In the genomic region with DNA sequence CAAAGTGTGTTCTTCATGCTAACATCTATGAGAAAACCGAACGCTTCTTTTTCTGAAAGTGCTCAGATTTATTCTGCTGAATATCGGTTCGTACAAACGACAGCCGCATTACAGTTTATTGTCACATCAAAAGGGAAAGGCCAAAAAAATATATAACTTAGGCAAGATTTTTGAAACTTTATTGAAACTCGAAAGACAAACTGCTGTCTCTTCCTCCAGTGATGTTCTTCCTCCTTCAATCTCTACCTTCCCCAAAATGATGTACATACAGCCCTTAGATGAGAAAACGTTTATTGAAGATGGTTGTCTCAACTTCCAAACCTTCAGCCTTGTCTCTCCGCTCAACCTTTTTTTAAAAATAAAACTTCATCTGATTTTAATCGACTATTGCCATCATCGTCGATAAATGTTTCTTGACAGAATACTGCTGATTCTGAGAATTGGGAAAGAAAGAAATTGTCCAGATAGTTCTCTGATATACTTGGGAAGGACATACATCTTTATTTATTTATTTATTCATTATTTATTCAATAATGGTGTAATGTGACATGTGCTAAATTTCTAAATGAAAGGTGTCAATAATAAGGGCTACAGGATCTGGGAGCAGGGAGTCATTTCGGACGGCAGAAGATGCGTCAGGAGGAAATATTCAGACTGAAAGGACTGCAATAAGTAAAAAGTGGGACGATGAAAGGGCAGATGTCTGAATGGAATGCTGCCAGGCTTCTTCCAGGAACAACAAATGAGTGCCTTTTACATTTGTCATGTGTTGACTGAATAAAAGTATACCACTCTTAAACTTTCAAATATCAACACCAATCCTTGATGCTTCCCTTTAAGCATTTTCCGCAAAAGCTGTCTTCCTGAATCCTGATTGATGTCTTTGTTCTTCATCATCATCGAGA, we compare ENCODE assay signal across 8 cellular contexts. TPM values are rescaled to one million over a fixed set of nuclear protein-coding genes. Genes with fewer than 3 reads are reported as not detected.
A peak's percentile ranks its signal among the peaks of the same experiment; 100 is the strongest.
DNase-seq lines count a peak whose midpoint lies in the region; ATAC-seq and TF ChIP-seq lines count a peak whose summit lies in the region.

No MANE protein-coding gene starts in this region.

- intact Hi-C loops in activated CD4-positive, alpha-beta memory T cell treated with anti-CD3 and anti-CD28 coated beads for 36 hours (cut with micrococcal nuclease) = loop anchor here (1.0 to 5.0 kb wide), 7 partner anchors 32 to 475 kb away; a partner anchor contains a TSS

- DNase-seq in NCI-H2171 treated with DMSO at 0.1 percent for 48 hours (lab: John Stamatoyannopoulos, UW) (peak; percentile 43), NCI-H2171 (lab: John Stamatoyannopoulos, UW) (no peak), pons (ENCODE audit: low spot score) (no peak), GM10248 (ENCODE audit: extremely low spot score) (no peak), EL (no peak)
- DNase-seq in activated CD4-positive, alpha-beta memory T cell treated with anti-CD3 and anti-CD28 coated beads for 36 hours = no peak

- H3K4me3 ChIP-seq in iPS-11a (ENCODE audit: low read depth, low read length) = peak overlapping the region; percentile 56

- peaks cover 2% of the 10 kb centered on the region for H3K27me3 Mint-ChIP-seq in activated CD4-positive, alpha-beta memory T cell treated with anti-CD3 and anti-CD28 coated beads for 36 hours
- no peaks in the 10 kb centered on the region for H3K27me3 Mint-ChIP-seq in stimulated activated memory B cell treated with anti-CD40 and anti-IgM and Interleukin-4, amounts not matched to agents 10 μg/mL and 1 μg/mL and 100 μg/mL, for 72 hours

- H3K4me1 Mint-ChIP-seq in activated CD4-positive, alpha-beta memory T cell treated with anti-CD3 and anti-CD28 coated beads for 36 hours (ENCODE audit: low read depth) = peaks cover 31% of the 10 kb centered on the region
- H3K4me1 Mint-ChIP-seq in stimulated activated memory B cell treated with anti-CD40 and anti-IgM and Interleukin-4, amounts not matched to agents 10 μg/mL and 1 μg/mL and 100 μg/mL, for 72 hours = peaks cover 39% of the 10 kb centered on the region

- no peaks in the 10 kb centered on the region for H3K9me3 Mint-ChIP-seq in activated CD4-positive, alpha-beta memory T cell treated with anti-CD3 and anti-CD28 coated beads for 36 hours
- H3K9me3 Mint-ChIP-seq in stimulated activated memory B cell treated with anti-CD40 and anti-IgM and Interleukin-4, amounts not matched to agents 10 μg/mL and 1 μg/mL and 100 μg/mL, for 72 hours = no peaks in the 10 kb centered on the region

- ATAC-seq in stimulated activated memory B cell treated with anti-CD40 and anti-IgM and Interleukin-4, amounts not matched to agents 10 μg/mL and 1 μg/mL and 100 μg/mL, for 72 hours = no peak

- POLR2A ChIA-PET in activated CD4-positive, alpha-beta memory T cell treated with anti-CD3 and anti-CD28 coated beads for 36 hours (lab: Charles Lee) = interaction anchor here (1.2 to 1.6 kb wide), 2 partner anchors 41 to 111 kb away, joined by 3 to 4 read pairs; no protein-coding TSS in a partner anchor
- POLR2A ChIA-PET in GM10248 (lab: Yijun Ruan, JAX) = no interaction called here

- no peak for TF ChIP-seq CTCF in GM10248 (IDR thresholded peaks at IDR 0.05; ENCODE audit: control extremely low read depth, extremely low read depth, low read depth, missing control alignments)

- peak overlapping the region; percentile 85 for H3K4me3 Mint-ChIP-seq in activated CD4-positive, alpha-beta memory T cell treated with anti-CD3 and anti-CD28 coated beads for 36 hours
- H3K4me3 Mint-ChIP-seq in stimulated activated memory B cell treated with anti-CD40 and anti-IgM and Interleukin-4, amounts not matched to agents 10 μg/mL and 1 μg/mL and 100 μg/mL, for 72 hours = peak overlapping the region; percentile 92

- H3K27ac Mint-ChIP-seq in activated CD4-positive, alpha-beta memory T cell treated with anti-CD3 and anti-CD28 coated beads for 36 hours = peak overlapping the region; percentile 71
- peak overlapping the region; percentile 83 for H3K27ac Mint-ChIP-seq in stimulated activated memory B cell treated with anti-CD40 and anti-IgM and Interleukin-4, amounts not matched to agents 10 μg/mL and 1 μg/mL and 100 μg/mL, for 72 hours

- CTCF ChIA-PET in activated CD4-positive, alpha-beta memory T cell treated with anti-CD3 and anti-CD28 coated beads for 36 hours (lab: Charles Lee) = interaction anchor here (1.0 to 3.7 kb wide), 4 partner anchors 110 to 292 kb away, joined by 4 to 16 read pairs (median 6); no protein-coding TSS in a partner anchor
- CTCF ChIA-PET in GM10248 (lab: Yijun Ruan, JAX) = interaction anchor here (1.0 to 2.8 kb wide), 9 partner anchors 9 to 292 kb away, joined by 3 to 12 read pairs (median 4); no protein-coding TSS in a partner anchor

- H3K36me3 Mint-ChIP-seq in activated CD4-positive, alpha-beta memory T cell treated with anti-CD3 and anti-CD28 coated beads for 36 hours = no peaks in the 10 kb centered on the region
- peaks cover 16% of the 10 kb centered on the region for H3K36me3 Mint-ChIP-seq in stimulated activated memory B cell treated with anti-CD40 and anti-IgM and Interleukin-4, amounts not matched to agents 10 μg/mL and 1 μg/mL and 100 μg/mL, for 72 hours

RNA-seq across cellular contexts. Expression of a gene that starts 0.8 kb away (rescaled TPM):
- 10 to 100 TPM; 13.8 to 15.6 TPM for total RNA-seq in activated CD4-positive, alpha-beta memory T cell treated with anti-CD3 and anti-CD28 coated beads for 36 hours
